8 cellular contexts compared by ENCODE assay signal in the genomic region with DNA sequence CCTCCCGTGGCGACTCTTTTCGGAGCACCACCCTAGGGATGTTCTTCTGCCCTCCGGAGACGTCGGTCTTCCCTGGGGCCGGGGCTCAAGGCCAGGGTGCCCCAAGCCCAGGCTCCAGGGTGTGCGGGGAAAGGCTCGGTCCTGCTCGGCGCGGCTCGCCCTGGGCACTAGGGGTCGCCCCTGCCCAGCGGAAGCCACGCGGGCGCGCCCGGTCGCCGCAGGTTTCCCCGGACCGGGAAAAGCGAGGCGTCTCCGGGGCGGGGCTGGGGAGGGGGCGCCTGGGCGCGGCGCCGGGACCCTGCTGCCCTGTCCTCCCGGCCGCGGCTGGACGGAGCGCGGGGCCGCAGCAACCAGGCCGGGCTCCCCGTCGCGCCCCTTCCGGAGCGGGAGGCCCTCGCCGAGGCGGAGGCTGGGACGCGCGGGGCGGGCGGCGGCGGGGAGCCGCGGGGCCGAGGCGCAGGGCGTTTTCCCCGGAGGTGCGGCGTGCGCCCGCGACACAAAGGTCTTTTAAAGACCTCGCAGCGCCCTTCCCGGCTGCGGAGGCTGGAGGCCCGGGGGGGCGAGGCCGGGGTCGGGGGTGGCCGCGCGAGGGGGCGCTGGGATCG.
DNase-seq lines count a peak whose midpoint lies in the region; ATAC-seq and TF ChIP-seq lines count a peak whose summit lies in the region.

No MANE protein-coding gene starts in this region.

- peak overlapping the region; percentile 68 for H3K4me3 ChIP-seq in colonic mucosa
- peak overlapping the region; percentile 62 for H3K4me3 ChIP-seq in left lung

- TF ChIP-seq CTCF in colonic mucosa (IDR thresholded peaks at IDR 0.05) (peak; percentile 75), left lung (IDR thresholded peaks at IDR 0.05) (peak; percentile 84 to 88)

- peak; percentile 20 for DNase-seq in DMS79 treated with DMSO at 0.1 percent for 48 hours (lab: John Stamatoyannopoulos, UW)
- no peak for DNase-seq in DMS79 (lab: John Stamatoyannopoulos, UW)
- DNase-seq in NCI-H2171 treated with DMSO at 0.1 percent for 48 hours (lab: John Stamatoyannopoulos, UW): peak; percentile 62
- peak; percentile 64 for DNase-seq in activated CD4-positive, alpha-beta T cell treated with anti-CD3 and anti-CD28 coated beads for 1 hour
- DNase-seq in colonic mucosa: peak; percentile 67
- peak; percentile 78 to 98 for DNase-seq in left lung
- peak; percentile 58 for DNase-seq in stimulated activated CD4-positive, alpha-beta T cell treated with anti-CD3 and anti-CD28 coated beads, Interleukin-2, amount 100 ng/mL, for 4 hours (ENCODE audit: low read depth)

- H3K4me1 ChIP-seq in colonic mucosa (peaks cover 4% of the 10 kb centered on the region), left lung (peaks cover 18 to 21% of the 10 kb centered on the region in 2 donors)

- H3K9me3 ChIP-seq in colonic mucosa (no peaks in the 10 kb centered on the region), left lung (peaks cover 0 to 7% of the 10 kb centered on the region in 2 donors)

- no peaks in the 10 kb centered on the region for H3K36me3 ChIP-seq in colonic mucosa
- no peaks in the 10 kb centered on the region for H3K36me3 ChIP-seq in left lung

- intact Hi-C loops in colonic mucosa (cut with DNase I) (loop anchor here (5.0 kb wide), 2 partner anchors 268 to 703 kb away; no protein-coding TSS in a partner anchor), left lung (cut with DNase I) (loop anchor here in 1 of 2 donors (2.0 kb wide), 1 partner anchor 265 kb away; no protein-coding TSS in a partner anchor)

- H3K27ac ChIP-seq in colonic mucosa: no peak overlapping the region
- H3K27ac ChIP-seq in left lung: peak overlapping the region; percentile 71 to 73

- ATAC-seq in HG02938 (IDR thresholded peaks at IDR 0.05; ENCODE audit: unreplicated experiment) (peak; percentile 76), left lung (peak; percentile 96)

- peak overlapping the region; percentile 55 to 66 for H3K9ac ChIP-seq in colonic mucosa (ENCODE audit: low read depth in 2 of 2, low read length in 2 of 2)

- H3K27me3 ChIP-seq in colonic mucosa (no peaks in the 10 kb centered on the region), left lung (peaks cover 0 to 17% of the 10 kb centered on the region in 2 donors)
